In genomic region chr2:75646583-75647425, GRCh38 we compare ENCODE assay signal across 8 cellular contexts. TPM values are rescaled to one million over a fixed set of nuclear protein-coding genes. Genes with fewer than 3 reads are reported as not detected.
DNase-seq lines count a peak whose midpoint lies in the region; ATAC-seq, FAIRE-seq and TF ChIP-seq lines count a peak whose summit lies in the region.

MRPL19 (plus strand) TSS chr2:75646783; CDS start chr2:75646808, 25 bp downstream.

- H2AFZ ChIP-seq in trophoblast cell (ENCODE audit: insufficient read depth, low read length, poor library complexity) = peak within 1 kb of the TSS; percentile 81

- peak within 1 kb of the TSS; percentile 80 for H2BK120ac ChIP-seq in trophoblast cell (ENCODE audit: insufficient read depth, low read length, poor library complexity)

- peak in 1 of 2 donors; percentile 86 for TF ChIP-seq EP300 in tibial nerve (IDR thresholded peaks at IDR 0.05)

- peak within 1 kb of the TSS; percentile 13 for H2AK5ac ChIP-seq in trophoblast cell (ENCODE audit: low read length)

- peaks cover 3% of the 10 kb centered on the region for H3K9me3 ChIP-seq in trophoblast cell (ENCODE audit: insufficient read depth, low read depth, low read length)
- no peaks in the 10 kb centered on the region for H3K9me3 ChIP-seq in tibial nerve

- peaks cover 7% of the 10 kb centered on the region for H3K79me1 ChIP-seq in trophoblast cell (ENCODE audit: low read length)

- H3K18ac ChIP-seq in trophoblast cell (ENCODE audit: low read length) = peak within 1 kb of the TSS; percentile 71

- H3K79me2 ChIP-seq in trophoblast cell (ENCODE audit: control insufficient read depth, insufficient read depth, low read length, poor library complexity) = peaks cover 5% of the 10 kb centered on the region

- peak within 1 kb of the TSS; percentile 96 for H4K12ac ChIP-seq in trophoblast cell (ENCODE audit: low read depth, low read length)

- H4K8ac ChIP-seq in trophoblast cell (ENCODE audit: low read depth, low read length) = peak within 1 kb of the TSS; percentile 96

- H3K23ac ChIP-seq in trophoblast cell (ENCODE audit: low read length) = peak within 1 kb of the TSS; percentile 68

- peak within 1 kb of the TSS; percentile 66 for H2BK5ac ChIP-seq in trophoblast cell (ENCODE audit: low read depth, low read length, poor library complexity)

- peak within 1 kb of the TSS; percentile 83 for H3K14ac ChIP-seq in trophoblast cell (ENCODE audit: low read length)

- peak within 1 kb of the TSS; percentile 44 for H3K27ac ChIP-seq in trophoblast cell (ENCODE audit: low read depth, low read length)
- peak within 1 kb of the TSS; percentile 9 to 82 (median 72) for H3K27ac ChIP-seq in tibial nerve

- DNase-seq in GM12891 (ENCODE audit: insufficient read length, low spot score) (peak; percentile 77), NCI-H1417 (lab: John Stamatoyannopoulos, UW) (peak; percentile 69 to 96 (median 93)), T follicular helper cell (ENCODE audit: low read depth) (peak; percentile 66), cardiac septum (ENCODE audit: low spot score) (peak; percentile 93), trophoblast cell (peak; percentile 80 to 92), tibial nerve (ENCODE audit: low spot score in 2 of 2) (peak; percentile 63 to 83)
- peak; percentile 74 for DNase-seq in activated naive CD8-positive, alpha-beta T cell treated with anti-CD3 and anti-CD28 coated beads, Interleukin-2, amount 50 U/mL, for 24 hours

- peak in 1 of 5 experiments; percentile 32 for TF ChIP-seq CTCF in tibial nerve (IDR thresholded peaks at IDR 0.05)

- FAIRE-seq in GM12891 (lab: Jason Lieb, UNC) = peak; percentile 98

- H3K4ac ChIP-seq in trophoblast cell (ENCODE audit: low read depth, low read length) = peak within 1 kb of the TSS; percentile 84

- H3K9ac ChIP-seq in trophoblast cell (ENCODE audit: low read length) = peak within 1 kb of the TSS; percentile 98

- H3K36me3 Mint-ChIP-seq in activated naive CD8-positive, alpha-beta T cell treated with anti-CD3 and anti-CD28 coated beads, Interleukin-2, amount 50 U/mL, for 24 hours (ENCODE audit: low read depth) = peaks cover 26% of the 10 kb centered on the region

- H3K4me3 ChIP-seq in trophoblast cell (ENCODE audit: low read depth, low read length) (peak within 1 kb of the TSS; percentile 99), tibial nerve (peak within 1 kb of the TSS; percentile 68 to 99 (median 82))

- no peaks in the 10 kb centered on the region for H3K27me3 Mint-ChIP-seq in activated naive CD8-positive, alpha-beta T cell treated with anti-CD3 and anti-CD28 coated beads, Interleukin-2, amount 50 U/mL, for 24 hours

- peak within 1 kb of the TSS; percentile 88 for H3K4me2 ChIP-seq in trophoblast cell (ENCODE audit: low read length)

- peak within 1 kb of the TSS; percentile 90 for H3K27ac Mint-ChIP-seq in activated naive CD8-positive, alpha-beta T cell treated with anti-CD3 and anti-CD28 coated beads, Interleukin-2, amount 50 U/mL, for 24 hours

- H3K4me1 Mint-ChIP-seq in activated naive CD8-positive, alpha-beta T cell treated with anti-CD3 and anti-CD28 coated beads, Interleukin-2, amount 50 U/mL, for 24 hours = peaks cover 30% of the 10 kb centered on the region

- H2BK12ac ChIP-seq in trophoblast cell (ENCODE audit: low read length) = peak within 1 kb of the TSS; percentile 56

- peak; percentile 97 for ATAC-seq in HG02763 (IDR thresholded peaks at IDR 0.05; ENCODE audit: unreplicated experiment)
- peak; percentile 98 for ATAC-seq in activated naive CD8-positive, alpha-beta T cell treated with anti-CD3 and anti-CD28 coated beads, Interleukin-2, amount 50 U/mL, for 24 hours

- H4K91ac ChIP-seq in trophoblast cell (ENCODE audit: low read depth, low read length) = peak within 1 kb of the TSS; percentile 78

- intact Hi-C loops in cardiac septum (cut with DNase I) = no loop called here

- WGBS in trophoblast cell (ENCODE audit: extremely low coverage, insufficient coverage, insufficient read length) = no CpG with 5 or more reads among the region's 60 CpGs
- 0 to 1% methylated on average over 29 to 50 of the region's 60 CpGs for WGBS in tibial nerve, 2 donors

- peak within 1 kb of the TSS; percentile 93 for H3K4me3 Mint-ChIP-seq in activated naive CD8-positive, alpha-beta T cell treated with anti-CD3 and anti-CD28 coated beads, Interleukin-2, amount 50 U/mL, for 24 hours

- H3K4me1 ChIP-seq in trophoblast cell (ENCODE audit: control insufficient read depth in 1 of 2, insufficient read depth in 2 of 2, low read length in 2 of 2) (peaks cover 0 to 3% of the 10 kb centered on the region in 2 experiments), tibial nerve (peaks cover 0 to 34% (median 12%) of the 10 kb centered on the region in 4 donors)

- no peaks in the 10 kb centered on the region for H3K9me3 Mint-ChIP-seq in activated naive CD8-positive, alpha-beta T cell treated with anti-CD3 and anti-CD28 coated beads, Interleukin-2, amount 50 U/mL, for 24 hours

- TF ChIP-seq POLR2A in GM12891 (IDR thresholded peaks at IDR 0.05; ENCODE audit: low read depth, low read length) (peak; percentile 51; the same call in 1 of the 2 replicates), tibial nerve (IDR thresholded peaks at IDR 0.05) (peak in 1 of 2 donors; percentile 27)

- H3K27me3 ChIP-seq in trophoblast cell (ENCODE audit: insufficient read depth, low read length) (no peaks in the 10 kb centered on the region), tibial nerve (no peaks in the 10 kb centered on the region)

- peaks cover 5 to 13% of the 10 kb centered on the region in 2 experiments for H3K36me3 ChIP-seq in trophoblast cell (ENCODE audit: control insufficient read depth in 1 of 2, insufficient read depth in 2 of 2, low read length in 2 of 2)
- peaks cover 0 to 27% (median 0%) of the 10 kb centered on the region in 3 donors for H3K36me3 ChIP-seq in tibial nerve

TF ChIP-seq in GM12891, 5 proteins besides CTCF, POLR2A, EP300 and RAD21:
- TF ChIP-seq TAF1 (IDR thresholded peaks at IDR 0.05; ENCODE audit: low read depth, low read length) = peak; percentile 92
- TF ChIP-seq POU2F2 (IDR thresholded peaks at IDR 0.05; ENCODE audit: low read depth, low read length) = peak; percentile 30; the same call in 1 of the 2 replicates
- peak; percentile 69 for TF ChIP-seq SPI1 (IDR thresholded peaks at IDR 0.05; ENCODE audit: low read depth, low read length)
- peak; percentile 66 for TF ChIP-seq POLR2AphosphoS5 (IDR thresholded peaks at IDR 0.05; ENCODE audit: low read depth, low read length)
- TF ChIP-seq PAX5 (IDR thresholded peaks at IDR 0.05; ENCODE audit: insufficient read depth, low read length, severe bottlenecking) = no peak

RNA-seq across cellular contexts. Expression of gene MRPL19, which starts in this region (rescaled TPM):
- 35.2 TPM for polyA plus RNA-seq in GM12891 (2012; ENCODE audit: low read depth, missing spikeins)
- 46.9 TPM for total RNA-seq in cardiac septum
- 28.0 and 30.2 TPM in 2 replicates for polyA plus RNA-seq in trophoblast cell (2013)
- 10 to 100 TPM; 27.9 to 52.9 (median 34.9) TPM for total RNA-seq in tibial nerve

Comparison
In these comparisons a context has a peak if more than half of its experiments do, and no peak if none do; other contexts are left out.
1. Peak in every context shown above with its lines: DNase-seq, ATAC-seq, H3K4me3 ChIP-seq and H3K27ac ChIP-seq.